8 cellular contexts compared by ENCODE assay signal in genomic region chr14:93333631-93334095, GRCh38. TPM values are rescaled to one million over a fixed set of nuclear protein-coding genes. Genes with fewer than 3 reads are reported as not detected.
DNase-seq lines count a peak whose midpoint lies in the region; ATAC-seq and TF ChIP-seq lines count a peak whose summit lies in the region.

No MANE protein-coding gene starts in this region.

- no peak for ATAC-seq in HG03175 (IDR thresholded peaks at IDR 0.05; ENCODE audit: unreplicated experiment)
- ATAC-seq in HG02571 (IDR thresholded peaks at IDR 0.05; ENCODE audit: unreplicated experiment): no peak

- peaks cover 5% of the 10 kb centered on the region; the same call in 1 of the 2 replicates for H4K20me1 ChIP-seq in GM23248 (ENCODE audit: insufficient read depth)
- no peaks in the 10 kb centered on the region for H4K20me1 ChIP-seq in fibroblast of lung (ENCODE audit: control insufficient read depth, extremely low read depth, insufficient read depth, low read length)

- DNase-seq in GM23248: peak; percentile 31
- DNase-seq in SJSA1 (ENCODE audit: low read depth in 1 of 2, low spot score in 2 of 2): no peak
- DNase-seq in fibroblast of lung (ENCODE audit: low read depth in 2 of 2): no peak
- DNase-seq in retinal pigment epithelial cell (ENCODE audit: low read depth): no peak
- no peak for DNase-seq in hepatic stellate cell (ENCODE audit: low spot score)
- no peak for DNase-seq in activated CD8-positive, alpha-beta memory T cell treated with anti-CD3 and anti-CD28 coated beads for 24 hours

- H3K79me2 ChIP-seq in GM23248 (ENCODE audit: insufficient read depth) (peaks cover 52% of the 10 kb centered on the region), fibroblast of lung (ENCODE audit: control insufficient read depth, insufficient read depth, low read length) (peaks cover 37% of the 10 kb centered on the region)

- 1 to 2% methylated on average over 7 of the region's 7 CpGs for WGBS in GM23248 (ENCODE audit: low coverage in 1 of 2, low lambda C conversion rate in 2 of 2, missing lambda C conversion rate in 2 of 2), 2 experiments

- H2AFZ ChIP-seq in GM23248: peak overlapping the region; percentile 89
- H2AFZ ChIP-seq in fibroblast of lung (ENCODE audit: low read length): peak overlapping the region; percentile 98

- H3K4me3 ChIP-seq in GM23248 (peak overlapping the region; percentile 82), SJSA1 (peak overlapping the region; percentile 89), fibroblast of lung (replicated peaks in 1 of 4; ENCODE audit: control extremely low read depth in 1 of 4, insufficient read depth in 1 of 4, low read depth in 3 of 4, low read length in 4 of 4) (peak overlapping the region; percentile 43 to 98 (median 76)), retinal pigment epithelial cell (ENCODE audit: low read length) (peak overlapping the region; percentile 60)

- H3K4me2 ChIP-seq in GM23248 (ENCODE audit: unreplicated experiment) (peak overlapping the region; percentile 88), fibroblast of lung (ENCODE audit: extremely low read depth, insufficient read depth, low read length) (peak overlapping the region; percentile 98)

- peaks cover 8% of the 10 kb centered on the region; the same call in 1 of the 2 replicates for H3F3A ChIP-seq in GM23248 (ENCODE audit: insufficient read depth)

- no peak for TF ChIP-seq CTCF in fibroblast of lung (conservative IDR thresholded peaks at IDR 0.05 in 1 of 2, IDR thresholded peaks at IDR 0.05 in 1 of 2; ENCODE audit: low read depth in 1 of 2, low read length in 2 of 2)
- TF ChIP-seq CTCF in retinal pigment epithelial cell (conservative IDR thresholded peaks at IDR 0.05; ENCODE audit: low read depth, low read length): no peak

- H3K9me2 ChIP-seq in GM23248 (ENCODE audit: insufficient read depth): no peaks in the 10 kb centered on the region

- H3K27ac ChIP-seq in GM23248: peak overlapping the region; percentile 94
- peak overlapping the region; percentile 30 for H3K27ac ChIP-seq in SJSA1
- peak overlapping the region; percentile 78 for H3K27ac ChIP-seq in fibroblast of lung (ENCODE audit: insufficient read depth, low read length)

- H3K4me1 ChIP-seq in GM23248 (ENCODE audit: insufficient read depth) (peaks cover 16% of the 10 kb centered on the region; the same call in 1 of the 2 replicates), SJSA1 (replicated peaks) (peaks cover 17% of the 10 kb centered on the region), fibroblast of lung (ENCODE audit: control insufficient read depth, extremely low read depth, insufficient read depth, low read length) (no peaks in the 10 kb centered on the region)

- no peaks in the 10 kb centered on the region for H3K27me3 ChIP-seq in GM23248 (replicated peaks; ENCODE audit: insufficient read depth)
- H3K27me3 ChIP-seq in SJSA1 (replicated peaks): no peaks in the 10 kb centered on the region
- no peaks in the 10 kb centered on the region for H3K27me3 ChIP-seq in fibroblast of lung (ENCODE audit: control insufficient read depth, insufficient read depth, low read length)

- H3K9ac ChIP-seq in GM23248 (peak overlapping the region; percentile 97), fibroblast of lung (ENCODE audit: insufficient read depth, low read length) (peak overlapping the region; percentile 73)

- in situ Hi-C loops in GM23248 (cut with MboI): no loop called here

- H3K9me3 ChIP-seq in GM23248 (ENCODE audit: low read depth): no peaks in the 10 kb centered on the region
- no peaks in the 10 kb centered on the region; the same call in 1 of the 2 replicates for H3K9me3 ChIP-seq in SJSA1 (replicated peaks)
- no peaks in the 10 kb centered on the region for H3K9me3 ChIP-seq in fibroblast of lung (ENCODE audit: control insufficient read depth, insufficient read depth, low read depth, low read length)

- no peaks in the 10 kb centered on the region for H3K36me3 ChIP-seq in GM23248 (ENCODE audit: low read depth)
- H3K36me3 ChIP-seq in SJSA1: peaks cover 14% of the 10 kb centered on the region
- no peaks in the 10 kb centered on the region for H3K36me3 ChIP-seq in fibroblast of lung (ENCODE audit: control insufficient read depth, insufficient read depth, low read length)

RNA-seq across cellular contexts. Expression of gene BTBD7, which starts 0.8 kb away (rescaled TPM):
- total RNA-seq in GM23248 (2014; rRNA removed; shearing (Covaris generic)): 18.2 and 25.3 TPM in 2 replicates
- polyA plus RNA-seq in GM23248 (2016; fragmentation: Nextera tagmentation; extraction: Ambion mirVana) (13.1 and 14.3 TPM in 2 replicates), fibroblast of lung (23.2 and 25.9 TPM in 2 replicates)
- 7.1 and 17.2 TPM in 2 replicates for total RNA-seq in SJSA1 (2014; rRNA removed; shearing (Covaris generic))
- total RNA-seq in fibroblast of lung: 19.8 and 20.5 TPM in 2 replicates
- polyA plus RNA-seq in fibroblast of lung (2012): 12.5 and 14.7 TPM in 2 replicates
- polyA minus RNA-seq in fibroblast of lung (ENCODE audit: low replicate concordance): 27.0 and 34.6 TPM in 2 replicates

RNA-seq across cellular contexts. Expression of gene COX8C, which starts 13.3 kb away (rescaled TPM):
- total RNA-seq in GM23248 (2014; rRNA removed; shearing (Covaris generic)): not detected in 2 replicates
- not detected in 2 replicates for polyA plus RNA-seq in GM23248 (2016; fragmentation: Nextera tagmentation; extraction: Ambion mirVana)
- not detected in 2 replicates for total RNA-seq in SJSA1 (2014; rRNA removed; shearing (Covaris generic))
- total RNA-seq in fibroblast of lung: 0.33 TPM in 1 of 2 replicates, not detected in the other
- polyA plus RNA-seq in fibroblast of lung: not detected in 2 replicates
- polyA plus RNA-seq in fibroblast of lung (2012): not detected in 2 replicates
- not detected in 2 replicates for polyA minus RNA-seq in fibroblast of lung (ENCODE audit: low replicate concordance)

Comparison
In these comparisons a context has a peak if more than half of its experiments do, and no peak if none do; other contexts are left out.
1. H3K27ac ChIP-seq: peak in every context shown above with its lines; median percentile 94 in GM23248; 78 in fibroblast of lung; 30 in SJSA1.